ENCODE assay signal across 10 cellular contexts in genomic region chr11:93727985-93728791, GRCh38. TPM values are rescaled to one million over a fixed set of nuclear protein-coding genes. Genes with fewer than 3 reads are reported as not detected.
DNase-seq lines count a peak whose midpoint lies in the region; ATAC-seq lines count a peak whose summit lies in the region.
"Had no signal": no experiment of that assay in that cellular context is flagged by ENCODE, and none has a peak within 500 bp of the region (broad histone marks: within the 10 kb centered on the region; RNA-seq: fewer than 3 reads in every experiment).

No MANE protein-coding gene starts in this region.

- H3K4me3 Mint-ChIP-seq in T-helper 2 cell treated with Interferon-gamma antibody and Interleukin-4, amounts not matched to agents 5 μg/mL and 100 μg/mL, for 36 hours: no peak overlapping the region
- H3K4me3 Mint-ChIP-seq in naive thymus-derived CD8-positive, alpha-beta T cell: no peak overlapping the region

- peaks cover 71% of the 10 kb centered on the region for H3K36me3 Mint-ChIP-seq in T-helper 2 cell treated with Interferon-gamma antibody and Interleukin-4, amounts not matched to agents 5 μg/mL and 100 μg/mL, for 36 hours (ENCODE audit: low read depth)
- H3K36me3 Mint-ChIP-seq in naive thymus-derived CD8-positive, alpha-beta T cell: peaks cover 0 to 72% (median 28%) of the 10 kb centered on the region in 3 donors

- peak in 1 of 2 donors; percentile 28 for ATAC-seq in naive thymus-derived CD8-positive, alpha-beta T cell
- ATAC-seq in GM18498 (IDR thresholded peaks at IDR 0.05; ENCODE audit: unreplicated experiment) (no peak), GM19324 (IDR thresholded peaks at IDR 0.05; ENCODE audit: low FRiP score, unreplicated experiment) (no peak), HG03342 (IDR thresholded peaks at IDR 0.05; ENCODE audit: unreplicated experiment) (no peak)

- POLR2A ChIA-PET in naive thymus-derived CD8-positive, alpha-beta T cell (lab: Charles Lee): interaction anchor here (1.1 to 3.7 kb wide), 3 partner anchors 11 to 13 kb away, joined by 3 to 21 read pairs (median 5); partner anchors contain the start of genes C11orf54 and TAF1D

- DNase-seq in T-helper 2 cell treated with Interferon-gamma antibody and Interleukin-4, amounts not matched to agents 5 μg/mL and 100 μg/mL, for 36 hours (ENCODE audit: low spot score): no peak
- no peak for DNase-seq in T-helper 2 cell
- peak; percentile 44 for DNase-seq in KBM-7
- DNase-seq in amniotic epithelial cell (ENCODE audit: low read depth): peak; percentile 51
- DNase-seq in naive thymus-derived CD8-positive, alpha-beta T cell: no peak
- DNase-seq: NCI-H2171 treated with DMSO at 0.1 percent for 48 hours, small intestine had no signal

- in situ Hi-C loops in KBM-7 (cut with MboI; ENCODE audit: low pct_unique_long_range_greater_than_20kb, low sequenced_read_pairs): no loop called here

- H3K27ac Mint-ChIP-seq in T-helper 2 cell treated with Interferon-gamma antibody and Interleukin-4, amounts not matched to agents 5 μg/mL and 100 μg/mL, for 36 hours: peak overlapping the region; percentile 3
- H3K27ac Mint-ChIP-seq in naive thymus-derived CD8-positive, alpha-beta T cell: peak overlapping the region; percentile 11 to 68 (median 38)

- no peaks in the 10 kb centered on the region for H3K9me3 Mint-ChIP-seq in T-helper 2 cell treated with Interferon-gamma antibody and Interleukin-4, amounts not matched to agents 5 μg/mL and 100 μg/mL, for 36 hours
- no peaks in the 10 kb centered on the region for H3K9me3 Mint-ChIP-seq in naive thymus-derived CD8-positive, alpha-beta T cell

- H3K27me3 Mint-ChIP-seq in T-helper 2 cell treated with Interferon-gamma antibody and Interleukin-4, amounts not matched to agents 5 μg/mL and 100 μg/mL, for 36 hours (ENCODE audit: low read depth): no peaks in the 10 kb centered on the region
- no peaks in the 10 kb centered on the region for H3K27me3 Mint-ChIP-seq in naive thymus-derived CD8-positive, alpha-beta T cell

- H3K4me1 Mint-ChIP-seq in T-helper 2 cell treated with Interferon-gamma antibody and Interleukin-4, amounts not matched to agents 5 μg/mL and 100 μg/mL, for 36 hours (ENCODE audit: low read depth): peaks cover 6% of the 10 kb centered on the region
- H3K4me1 Mint-ChIP-seq in naive thymus-derived CD8-positive, alpha-beta T cell: peaks cover 2 to 11% (median 6%) of the 10 kb centered on the region in 4 donors

RNA-seq across cellular contexts. Expression of gene TAF1D, which starts 13.1 kb away (rescaled TPM):
- total RNA-seq in naive thymus-derived CD8-positive, alpha-beta T cell: 100 to 1,000 TPM; 210 to 215 TPM
- 10 to 100 TPM; 22.3 to 25.3 (median 22.4) TPM for polyA plus RNA-seq in naive thymus-derived CD8-positive, alpha-beta T cell

RNA-seq across cellular contexts. Expression of gene C11orf54, which starts 13.3 kb away (rescaled TPM):
- 10 to 100 TPM; 45.9 to 49.2 TPM for total RNA-seq in naive thymus-derived CD8-positive, alpha-beta T cell
- 10 to 100 TPM; 18.7 to 21.6 (median 19.4) TPM for polyA plus RNA-seq in naive thymus-derived CD8-positive, alpha-beta T cell

RNA-seq across cellular contexts. Expression of gene MED17, which starts 55.9 kb away (rescaled TPM):
- total RNA-seq in naive thymus-derived CD8-positive, alpha-beta T cell: 10 to 100 TPM; 61.7 to 62.2 TPM
- polyA plus RNA-seq in naive thymus-derived CD8-positive, alpha-beta T cell: 10 to 100 TPM in 2 of 3 donors, 1 to 10 TPM in 1; 7.7 to 20.0 (median 17.1) TPM

Comparison
In these comparisons a context has a peak if more than half of its experiments do, and no peak if none do; other contexts are left out.
1. DNase-seq: peak in KBM-7 (single experiment) and amniotic epithelial cell (single experiment); none in T-helper 2 cell treated with Interferon-gamma antibody and Interleukin-4, amounts not matched to agents 5 μg/mL and 100 μg/mL, for 36 hours (single experiment), T-helper 2 cell (0 of 5) and naive thymus-derived CD8-positive, alpha-beta T cell (0 of 10).